8 cellular contexts compared by ENCODE assay signal in the genomic region with DNA sequence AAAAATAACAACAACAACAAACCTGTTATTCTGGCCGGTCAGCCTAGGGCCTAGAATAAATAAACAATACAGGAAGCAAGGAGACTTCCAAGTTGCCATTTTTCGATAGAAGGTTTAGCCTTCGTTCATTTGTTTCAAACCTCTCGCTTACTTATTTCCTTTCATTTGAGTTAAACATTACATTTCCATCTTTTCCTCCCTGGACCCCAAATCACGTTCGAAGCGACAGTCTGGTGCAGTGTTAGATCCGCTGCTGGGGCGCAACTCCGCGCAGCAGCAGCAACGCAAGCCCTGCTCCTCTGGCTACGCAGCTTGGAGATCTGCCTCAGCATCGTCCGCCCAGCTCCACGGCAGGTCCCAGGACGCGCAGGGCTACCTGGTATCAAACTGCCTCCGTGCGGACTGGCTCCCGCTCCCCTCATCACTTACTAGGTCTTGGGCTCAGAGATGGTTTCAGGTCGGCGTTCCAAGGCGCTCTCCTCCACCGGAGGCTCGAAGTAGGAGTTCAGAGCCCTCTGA. TPM values are rescaled to one million over a fixed set of nuclear protein-coding genes. Genes with fewer than 3 reads are reported as not detected.
DNase-seq lines count a peak whose midpoint lies in the region; ATAC-seq and TF ChIP-seq lines count a peak whose summit lies in the region.

No MANE protein-coding gene starts in this region.

- TF ChIP-seq POLR2A in esophagus muscularis mucosa (IDR thresholded peaks at IDR 0.05; ENCODE audit: low read depth) (no peak), tibial nerve (IDR thresholded peaks at IDR 0.05) (no peak)

- intact Hi-C loops in esophagus muscularis mucosa (cut with DNase I) = loop anchor here (5.0 kb wide), 2 partner anchors 51 to 84 kb away; partner anchors contain the start of gene C6orf62

- H3K9me3 Mint-ChIP-seq in naive B cell = peaks cover 0 to 12% (median 8%) of the 10 kb centered on the region in 7 donors

- peak overlapping the region; percentile 94 to 100 (median 98) for H3K4me3 Mint-ChIP-seq in naive B cell

- H3K36me3 ChIP-seq in esophagus muscularis mucosa = peaks cover 0 to 29% (median 21%) of the 10 kb centered on the region in 4 donors
- H3K36me3 ChIP-seq in tibial nerve = peaks cover 0 to 36% (median 0%) of the 10 kb centered on the region in 3 donors

- DNase-seq in Daoy (ENCODE audit: low read depth) (peak; percentile 50), HUDEP-2 (lab: John Stamatoyannopoulos, UW; ENCODE audit: unreplicated experiment in 76 of 76) (peak in 40 of 76 experiments; percentile 12 to 90 (median 48)), esophagus muscularis mucosa (ENCODE audit: extremely low spot score) (no peak), naive B cell (no peak), tibial nerve (ENCODE audit: low spot score in 2 of 2) (no peak), NCI-H2081 treated with DMSO at 0.1 percent for 48 hours (lab: John Stamatoyannopoulos, UW) (no peak)
- peak; percentile 28 to 42 for DNase-seq in activated CD4-positive, alpha-beta T cell treated with anti-CD3 and anti-CD28 coated beads, Interleukin-2, amount 50 U/mL, for 4 hours

- H3K9me3 ChIP-seq in esophagus muscularis mucosa = no peaks in the 10 kb centered on the region
- peaks cover 0 to 6% (median 2%) of the 10 kb centered on the region in 4 donors for H3K9me3 ChIP-seq in tibial nerve

- ATAC-seq in GM21447 (IDR thresholded peaks at IDR 0.05; ENCODE audit: unreplicated experiment) (peak; percentile 28), naive B cell (ENCODE audit: low read depth in 2 of 2) (peak; percentile 17 to 24)

- H3K27me3 ChIP-seq in esophagus muscularis mucosa = no peaks in the 10 kb centered on the region
- H3K27me3 ChIP-seq in tibial nerve = no peaks in the 10 kb centered on the region

- peaks cover 37 to 56% (median 40%) of the 10 kb centered on the region in 3 donors for H3K4me1 Mint-ChIP-seq in naive B cell

- H3K4me3 ChIP-seq in esophagus muscularis mucosa (peak overlapping the region; percentile 78 to 92 (median 83)), tibial nerve (peak overlapping the region; percentile 49 to 93 (median 75))

- no peaks in the 10 kb centered on the region for H3K27me3 Mint-ChIP-seq in naive B cell

- peak overlapping the region; percentile 91 to 99 (median 98) for H3K27ac Mint-ChIP-seq in naive B cell

- peaks cover 12 to 16% of the 10 kb centered on the region in 2 donors for H3K36me3 Mint-ChIP-seq in naive B cell

- WGBS in esophagus muscularis mucosa = under 1% methylated on average over 24 of the region's 26 CpGs
- 0 to 1% methylated on average over 26 of the region's 26 CpGs for WGBS in tibial nerve, 2 donors

- H3K4me1 ChIP-seq in esophagus muscularis mucosa (peaks cover 26 to 46% (median 36%) of the 10 kb centered on the region in 4 donors), tibial nerve (peaks cover 0 to 41% (median 25%) of the 10 kb centered on the region in 4 donors)

- no peak for TF ChIP-seq CTCF in esophagus muscularis mucosa (IDR thresholded peaks at IDR 0.05)
- TF ChIP-seq CTCF in tibial nerve (IDR thresholded peaks at IDR 0.05) = no peak

- H3K27ac ChIP-seq in esophagus muscularis mucosa (replicated peaks in 1 of 4) (peak overlapping the region; percentile 86 to 92 (median 88)), tibial nerve (peak overlapping the region; percentile 85 to 91 (median 88))

- TF ChIP-seq EP300 in esophagus muscularis mucosa (IDR thresholded peaks at IDR 0.05) (no peak), tibial nerve (IDR thresholded peaks at IDR 0.05) (no peak)

RNA-seq across cellular contexts. Expression of gene TDP2, which starts 0.5 kb away (rescaled TPM):
- 25.3 and 30.1 TPM in 2 replicates for total RNA-seq in Daoy (2014; rRNA removed; shearing (Covaris generic))
- total RNA-seq in esophagus muscularis mucosa (10 to 100 TPM; 25.2 to 44.4 (median 37.6) TPM), tibial nerve (10 to 100 TPM; 24.9 to 32.0 (median 31.3) TPM)
- 10 to 100 TPM; 14.9 to 48.7 (median 32.0) TPM for polyA plus RNA-seq in naive B cell (ENCODE audit: low read depth in 6 of 6)

RNA-seq across cellular contexts. Expression of gene ACOT13, which starts 0.7 kb away (rescaled TPM):
- 9.7 and 11.0 TPM in 2 replicates for total RNA-seq in Daoy (2014; rRNA removed; shearing (Covaris generic))
- total RNA-seq in esophagus muscularis mucosa = 1 to 10 TPM; 5.8 to 9.4 (median 7.2) TPM
- polyA plus RNA-seq in naive B cell (ENCODE audit: low read depth in 6 of 6) = 10 to 100 TPM in 1 of 6 donors, 1 to 10 TPM in 5; 4.0 to 10.8 (median 9.1) TPM
- total RNA-seq in tibial nerve = 10 to 100 TPM in 1 of 4 donors, 1 to 10 TPM in 3; 3.3 to 10.2 (median 7.5) TPM

RNA-seq across cellular contexts. Expression of gene KIAA0319, which starts 20.2 kb away (rescaled TPM):
- total RNA-seq in Daoy (2014; rRNA removed; shearing (Covaris generic)) = 0.63 and 0.71 TPM in 2 replicates
- total RNA-seq in esophagus muscularis mucosa (under 1 TPM; under 0.01 to 0.33 (median 0.15) TPM), tibial nerve (under 1 TPM in 3 of 4 donors, not detected in 1; under 0.01 to 0.98 (median under 0.01) TPM)
- polyA plus RNA-seq in naive B cell (ENCODE audit: low read depth in 6 of 6) = under 1 TPM in 3 of 6 donors, not detected in 3; 0.21 to 0.38 (median 0.24) TPM

RNA-seq across cellular contexts. Expression of gene C6orf62, which starts 52.8 kb away (rescaled TPM):
- total RNA-seq in Daoy (2014; rRNA removed; shearing (Covaris generic)) = 132 and 133 TPM in 2 replicates
- total RNA-seq in esophagus muscularis mucosa (10 to 100 TPM; 30.7 to 50.5 (median 40.9) TPM), tibial nerve (100 to 1,000 TPM in 1 of 4 donors, 10 to 100 TPM in 3; 55.9 to 122 (median 77.9) TPM)
- polyA plus RNA-seq in naive B cell (ENCODE audit: low read depth in 6 of 6) = 100 to 1,000 TPM; 100 to 145 (median 120) TPM

Comparison
In these comparisons a context has a peak if more than half of its experiments do, and no peak if none do; other contexts are left out.
1. DNase-seq: peak in Daoy (single experiment), HUDEP-2 (40 of 76) and activated CD4-positive, alpha-beta T cell treated with anti-CD3 and anti-CD28 coated beads, Interleukin-2, amount 50 U/mL, for 4 hours (2 of 2); none in esophagus muscularis mucosa (single experiment), naive B cell (single experiment), tibial nerve (0 of 2) and NCI-H2081 treated with DMSO at 0.1 percent for 48 hours (single experiment).